ENCODE assay signal across 17 cellular contexts in the genomic region with DNA sequence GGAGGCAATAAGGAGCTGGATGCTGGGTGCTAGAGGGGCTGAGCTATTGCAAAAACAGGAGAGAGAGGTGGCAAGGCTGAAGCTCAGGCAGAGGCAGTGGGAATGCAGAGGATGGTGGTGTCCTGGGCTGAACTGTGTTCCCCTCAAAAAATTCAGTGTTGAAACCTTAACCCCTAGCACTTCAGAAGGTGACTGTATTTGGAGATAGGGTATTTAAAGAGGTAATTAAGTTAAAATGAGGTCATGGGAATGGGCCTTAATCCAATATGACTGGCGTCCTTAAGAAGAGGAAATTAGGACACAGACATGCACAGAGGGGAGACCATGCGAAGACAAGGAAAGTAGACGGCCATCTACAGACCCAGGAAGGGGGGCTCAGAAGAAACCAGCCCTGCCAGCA. TPM values are rescaled to one million over a fixed set of nuclear protein-coding genes. Genes with fewer than 3 reads are reported as not detected.
A peak's percentile ranks its signal among the peaks of the same experiment; 100 is the strongest.
DNase-seq lines count a peak whose midpoint lies in the region; ATAC-seq, FAIRE-seq and TF ChIP-seq lines count a peak whose summit lies in the region.
"Had no signal": no experiment of that assay in that cellular context is flagged by ENCODE, and none has a peak within 500 bp of the region (broad histone marks: within the 10 kb centered on the region; RNA-seq: fewer than 3 reads in every experiment).

No MANE protein-coding gene starts in this region.

- no peak overlapping the region; a peak in 1 of 7 replicates for H3K9ac ChIP-seq in H1 (replicated peaks in 1 of 4; ENCODE audit: extremely low read depth in 1 of 4, low read depth in 3 of 4, low read length in 3 of 4)
- H3K9ac ChIP-seq: BLaER1 had no signal

- H3K4me2 ChIP-seq in H1 (ENCODE audit: insufficient read depth in 1 of 2, low read depth in 2 of 2, low read length in 2 of 2): no peak overlapping the region

- no peak for TF ChIP-seq EP300 in H1 (IDR thresholded peaks at IDR 0.05; ENCODE audit: borderline replicate concordance in 1 of 2, low read depth in 2 of 2, low read length in 2 of 2)

- H3K9me3 ChIP-seq in RWPE2 (ENCODE audit: severe bottlenecking): no peaks in the 10 kb centered on the region
- no peaks in the 10 kb centered on the region for H3K9me3 ChIP-seq in H1 (ENCODE audit: insufficient read depth in 2 of 2, low read depth in 1 of 2, low read length in 1 of 2)
- H3K9me3 ChIP-seq: BLaER1 had no signal

- 55% methylated on average over 3 of the region's 3 CpGs; no CpG with 5 or more reads in 1 of the 2 experiments for WGBS in H1 (ENCODE audit: extremely low coverage in 1 of 2, insufficient coverage in 1 of 2, insufficient read length in 1 of 2, insufficient replicate concordance in 2 of 2, low coverage in 1 of 2, low lambda C conversion rate in 2 of 2, missing lambda C conversion rate in 1 of 2), 2 experiments

- H3K27me3 ChIP-seq in RWPE2 (ENCODE audit: insufficient read depth, poor library complexity, severe bottlenecking) (no peaks in the 10 kb centered on the region), H1 (replicated peaks in 1 of 4; ENCODE audit: control insufficient read depth in 3 of 4, extremely low read depth in 1 of 4, insufficient read depth in 3 of 4, low read length in 3 of 4) (no peaks in the 10 kb centered on the region)

- no peak overlapping the region for H3K4ac ChIP-seq in H1 (replicated peaks; ENCODE audit: insufficient read length, low read depth, low read length)

- H3K4me1 ChIP-seq in RWPE2 (ENCODE audit: insufficient read depth, poor library complexity, severe bottlenecking): peaks cover 42% of the 10 kb centered on the region
- H3K4me1 ChIP-seq in H1 (replicated peaks in 1 of 4; ENCODE audit: control insufficient read depth in 3 of 4, insufficient read depth in 4 of 4, low read length in 3 of 4): peaks cover 0 to 13% (median 6%) of the 10 kb centered on the region in 4 experiments; a peak in 6 of 7 replicates

- H3K23ac ChIP-seq in H1 (ENCODE audit: insufficient read length): no peak overlapping the region

- H2BK20ac ChIP-seq in H1 (ENCODE audit: low read length): no peak overlapping the region

- no peak for FAIRE-seq in H1 (lab: Jason Lieb, UNC)
- FAIRE-seq: GM12891, K562, RCC 7860 had no signal

- H3K36me3 ChIP-seq in RWPE2 (ENCODE audit: low read depth) (no peaks in the 10 kb centered on the region), H1 (ENCODE audit: control insufficient read depth in 2 of 4, insufficient read depth in 4 of 4, low read length in 3 of 4) (no peaks in the 10 kb centered on the region)
- H3K36me3 ChIP-seq: BLaER1 had no signal

- POLR2A ChIA-PET in H1 (lab: Charles Lee; ENCODE audit: partially characterized antibody): interaction anchor here (1.0 kb wide), 1 partner anchor 17 kb away, joined by 3 read pairs; no protein-coding TSS in a partner anchor

- DNase-seq in CD1c-positive myeloid dendritic cell (ENCODE audit: extremely low spot score) (peak; percentile 30), RWPE2 (ENCODE audit: low spot score) (peak; percentile 14), H1 (ENCODE audit: low read depth in 1 of 2, low spot score in 2 of 2) (no peak), GM19240 (ENCODE audit: insufficient read length, low spot score) (no peak)
- DNase-seq in activated CD8-positive, alpha-beta memory T cell treated with anti-CD3 and anti-CD28 coated beads, Interleukin-2, amount 10 ng/mL, durations not matched to agents 7 days and 5 days: no peak
- DNase-seq in stimulated activated naive CD4-positive, alpha-beta T cell (lab: John Stamatoyannopoulos, UW): no peak
- DNase-seq: DMS53, NCI-H1048, NCI-H2171, SHP77 treated with DMSO at 0.1 percent for 48 hours had no signal

- 0 out of 2 replicates have a peak overlapping the region, but pooled peaks have one; percentile 2 for H2BK12ac ChIP-seq in H1 (ENCODE audit: low read depth, low read length)

- TF ChIP-seq RAD21 in H1 (IDR thresholded peaks at IDR 0.05 in 1 of 2, conservative IDR thresholded peaks at IDR 0.05 in 1 of 2; ENCODE audit: low read depth in 2 of 2, low read length in 2 of 2): no peak

- no peak overlapping the region for H3K18ac ChIP-seq in H1 (ENCODE audit: extremely low read depth, low read length)

- no peak overlapping the region for H2AFZ ChIP-seq in H1 (ENCODE audit: low read length)

- peak overlapping the region; percentile 37 for H3K27ac Mint-ChIP-seq in stimulated activated memory B cell treated with anti-CD40 and anti-IgM and Interleukin-4, amounts not matched to agents 10 μg/mL and 1 μg/mL and 100 μg/mL, for 72 hours
- no peak overlapping the region for H3K27ac Mint-ChIP-seq in activated CD8-positive, alpha-beta memory T cell treated with anti-CD3 and anti-CD28 coated beads, Interleukin-2, amount 10 ng/mL, durations not matched to agents 7 days and 5 days

- H3K9me3 Mint-ChIP-seq in stimulated activated memory B cell treated with anti-CD40 and anti-IgM and Interleukin-4, amounts not matched to agents 10 μg/mL and 1 μg/mL and 100 μg/mL, for 72 hours: no peaks in the 10 kb centered on the region
- H3K9me3 Mint-ChIP-seq in activated CD8-positive, alpha-beta memory T cell treated with anti-CD3 and anti-CD28 coated beads, Interleukin-2, amount 10 ng/mL, durations not matched to agents 7 days and 5 days (ENCODE audit: low read depth): no peaks in the 10 kb centered on the region

- TF ChIP-seq POLR2A in H1 (IDR thresholded peaks at IDR 0.05; ENCODE audit: control extremely low read depth in 1 of 2, low read depth in 2 of 2, low read length in 2 of 2): no peak

- CTCF ChIA-PET in H1 (lab: Charles Lee; ENCODE audit: partially characterized antibody): interaction anchor here (0.7 to 14.5 kb wide), 8 partner anchors 8 to 432 kb away, joined by 3 to 114 read pairs (median 3); no protein-coding TSS in a partner anchor
- CTCF ChIA-PET in activated CD8-positive, alpha-beta memory T cell treated with anti-CD3 and anti-CD28 coated beads, Interleukin-2, amount 10 ng/mL, durations not matched to agents 7 days and 5 days (lab: Charles Lee): interaction anchor here (1.0 to 6.1 kb wide), 3 partner anchors 10 to 15 kb away, joined by 3 to 69 read pairs (median 3); no protein-coding TSS in a partner anchor

- H4K8ac ChIP-seq in H1 (ENCODE audit: extremely low read depth, insufficient read depth, low read length): no peak overlapping the region

- H3K79me2 ChIP-seq in H1 (ENCODE audit: control insufficient read depth in 1 of 2, insufficient read depth in 2 of 2, low read length in 2 of 2): no peaks in the 10 kb centered on the region

- H4K5ac ChIP-seq in H1 (ENCODE audit: insufficient read length, low read depth, low read length): no peak overlapping the region

- no peaks in the 10 kb centered on the region for H3K23me2 ChIP-seq in H1 (ENCODE audit: low read depth, low read length)

- ATAC-seq in RWPE2 (ENCODE audit: low read depth): no peak
- no peak for ATAC-seq in stimulated activated memory B cell treated with anti-CD40 and anti-IgM and Interleukin-4, amounts not matched to agents 10 μg/mL and 1 μg/mL and 100 μg/mL, for 72 hours
- ATAC-seq in activated CD8-positive, alpha-beta memory T cell treated with anti-CD3 and anti-CD28 coated beads, Interleukin-2, amount 10 ng/mL, durations not matched to agents 7 days and 5 days: no peak
- ATAC-seq: K562 had no signal

- no peak overlapping the region for H2AK5ac ChIP-seq in H1 (ENCODE audit: low read depth, low read length)

- peaks cover 49% of the 10 kb centered on the region for H3K4me1 Mint-ChIP-seq in stimulated activated memory B cell treated with anti-CD40 and anti-IgM and Interleukin-4, amounts not matched to agents 10 μg/mL and 1 μg/mL and 100 μg/mL, for 72 hours
- peaks cover 44% of the 10 kb centered on the region for H3K4me1 Mint-ChIP-seq in activated CD8-positive, alpha-beta memory T cell treated with anti-CD3 and anti-CD28 coated beads, Interleukin-2, amount 10 ng/mL, durations not matched to agents 7 days and 5 days

- H2BK15ac ChIP-seq in H1 (ENCODE audit: low read length): no peak overlapping the region

- H2BK120ac ChIP-seq in H1 (replicated peaks; ENCODE audit: low read depth, low read length): no peak overlapping the region

- H3K4me3 Mint-ChIP-seq in stimulated activated memory B cell treated with anti-CD40 and anti-IgM and Interleukin-4, amounts not matched to agents 10 μg/mL and 1 μg/mL and 100 μg/mL, for 72 hours: no peak overlapping the region
- H3K4me3 Mint-ChIP-seq in activated CD8-positive, alpha-beta memory T cell treated with anti-CD3 and anti-CD28 coated beads, Interleukin-2, amount 10 ng/mL, durations not matched to agents 7 days and 5 days: no peak overlapping the region

- H3K27me3 Mint-ChIP-seq in stimulated activated memory B cell treated with anti-CD40 and anti-IgM and Interleukin-4, amounts not matched to agents 10 μg/mL and 1 μg/mL and 100 μg/mL, for 72 hours: peaks cover 65% of the 10 kb centered on the region
- H3K27me3 Mint-ChIP-seq in activated CD8-positive, alpha-beta memory T cell treated with anti-CD3 and anti-CD28 coated beads, Interleukin-2, amount 10 ng/mL, durations not matched to agents 7 days and 5 days: peaks cover 22% of the 10 kb centered on the region

- H3K36me3 Mint-ChIP-seq in stimulated activated memory B cell treated with anti-CD40 and anti-IgM and Interleukin-4, amounts not matched to agents 10 μg/mL and 1 μg/mL and 100 μg/mL, for 72 hours: no peaks in the 10 kb centered on the region
- no peaks in the 10 kb centered on the region for H3K36me3 Mint-ChIP-seq in activated CD8-positive, alpha-beta memory T cell treated with anti-CD3 and anti-CD28 coated beads, Interleukin-2, amount 10 ng/mL, durations not matched to agents 7 days and 5 days

- no peak overlapping the region for H4K91ac ChIP-seq in H1 (replicated peaks; ENCODE audit: insufficient read length, low read length)

- H3K56ac ChIP-seq in H1 (replicated peaks; ENCODE audit: insufficient read length, low read depth, low read length): no peak overlapping the region

- no peak for TF ChIP-seq CTCF in RWPE2 (IDR thresholded peaks at IDR 0.05; ENCODE audit: poor library complexity, severe bottlenecking)
- no peak for TF ChIP-seq CTCF in H1 (IDR thresholded peaks at IDR 0.05; ENCODE audit: control extremely low read depth in 1 of 3, insufficient read depth in 1 of 3, low read depth in 1 of 3, low read length in 3 of 3)

- no peak overlapping the region for H3K14ac ChIP-seq in H1 (ENCODE audit: insufficient read length)

- no peaks in the 10 kb centered on the region for H3K79me1 ChIP-seq in H1 (ENCODE audit: low read depth, low read length)

- no peak overlapping the region for H3K4me3 ChIP-seq in RWPE2 (ENCODE audit: severe bottlenecking)
- H3K4me3 ChIP-seq in H1 (ENCODE audit: extremely low read depth in 1 of 4, insufficient read depth in 2 of 4, low read depth in 3 of 4, low read length in 4 of 4): no peak overlapping the region
- H3K4me3 ChIP-seq: BLaER1, K562 had no signal

- no peaks in the 10 kb centered on the region for H4K20me1 ChIP-seq in H1 (replicated peaks in 1 of 2; ENCODE audit: control insufficient read depth in 1 of 2, insufficient read depth in 2 of 2, low read length in 2 of 2)

- no peak overlapping the region for H2BK5ac ChIP-seq in H1 (ENCODE audit: low read depth, low read length)

- H3K27ac ChIP-seq in RWPE2 (ENCODE audit: poor library complexity, severe bottlenecking) (peak overlapping the region; percentile 88), H1 (ENCODE audit: low read depth, low read length) (no peak overlapping the region)
- H3K27ac ChIP-seq: BLaER1 had no signal

RNA-seq across cellular contexts. Expression of a gene that starts 11.5 kb away (rescaled TPM):
- 1.7 and 2.2 TPM in 2 replicates for total RNA-seq in H1 (2021; fragmentation: NEBNext Ultra II Directional; extraction: Animal tissue kit (Norgen Biotek cat#: 25700))
- polyA plus RNA-seq in H1 (2011; rRNA removed): 1.5 and 1.6 TPM in 2 replicates
- polyA plus RNA-seq in H1 (2011; cell fraction: cytosol; rRNA removed): 0.90 TPM
- polyA plus RNA-seq in H1 (2011; cell fraction: nucleus; rRNA removed): 2.0 TPM
- 1.2 to 2.2 TPM (median 2.1 TPM) in 4 replicates for polyA plus RNA-seq in H1 (2012, experiment 1 of 2)
- polyA plus RNA-seq in H1 (2012, experiment 2 of 2): 1.7 TPM
- 8.6 TPM for polyA plus RNA-seq in H1 (2013, experiment 1 of 2)
- 8.2 TPM for polyA plus RNA-seq in H1 (2013, experiment 2 of 2)
- polyA minus RNA-seq in H1 (2011; rRNA and poly(A)+ RNA removed): 0.37 and 0.38 TPM in 2 replicates
- polyA minus RNA-seq in H1 (2011; cell fraction: cytosol; rRNA and poly(A)+ RNA removed): 0.44 TPM
- 0.80 TPM for polyA minus RNA-seq in H1 (2011; cell fraction: nucleus; rRNA and poly(A)+ RNA removed)
- under 1 TPM in 1 of 2 experiments, not detected in 1; 0.30 TPM for total RNA-seq in activated CD8-positive, alpha-beta memory T cell treated with anti-CD3 and anti-CD28 coated beads, Interleukin-2, amount 10 ng/mL, durations not matched to agents 7 days and 5 days
- total RNA-seq: G401, K562, NCI-H460 had no signal

RNA-seq across cellular contexts. Expression of a gene that starts 25.2 kb away (rescaled TPM):
- total RNA-seq in H1 (2021; fragmentation: NEBNext Ultra II Directional; extraction: Animal tissue kit (Norgen Biotek cat#: 25700)): 14.6 and 15.9 TPM in 2 replicates
- polyA plus RNA-seq in H1 (2011; rRNA removed): 12.4 and 17.1 TPM in 2 replicates
- 9.0 TPM for polyA plus RNA-seq in H1 (2011; cell fraction: cytosol; rRNA removed)
- 36.3 TPM for polyA plus RNA-seq in H1 (2011; cell fraction: nucleus; rRNA removed)
- 7.6 to 12.8 TPM (median 11.8 TPM) in 4 replicates for polyA plus RNA-seq in H1 (2012, experiment 1 of 2)
- 8.5 TPM for polyA plus RNA-seq in H1 (2012, experiment 2 of 2)
- polyA plus RNA-seq in H1 (2013, experiment 1 of 2): 10.1 TPM
- polyA plus RNA-seq in H1 (2013, experiment 2 of 2): 8.8 TPM
- 11.4 and 15.8 TPM in 2 replicates for polyA minus RNA-seq in H1 (2011; rRNA and poly(A)+ RNA removed)
- 11.1 TPM for polyA minus RNA-seq in H1 (2011; cell fraction: cytosol; rRNA and poly(A)+ RNA removed)
- polyA minus RNA-seq in H1 (2011; cell fraction: nucleus; rRNA and poly(A)+ RNA removed): 31.5 TPM
- 10 to 100 TPM; 39.4 to 40.6 TPM for total RNA-seq in activated CD8-positive, alpha-beta memory T cell treated with anti-CD3 and anti-CD28 coated beads, Interleukin-2, amount 10 ng/mL, durations not matched to agents 7 days and 5 days

RNA-seq across cellular contexts. Expression of a gene that starts 31.8 kb away (rescaled TPM):
- 5.9 and 7.3 TPM in 2 replicates for total RNA-seq in H1 (2021; fragmentation: NEBNext Ultra II Directional; extraction: Animal tissue kit (Norgen Biotek cat#: 25700))
- 1.9 and 2.8 TPM in 2 replicates for polyA plus RNA-seq in H1 (2011; rRNA removed)
- polyA plus RNA-seq in H1 (2011; cell fraction: cytosol; rRNA removed): 3.4 TPM
- polyA plus RNA-seq in H1 (2011; cell fraction: nucleus; rRNA removed): 10.2 TPM
- polyA plus RNA-seq in H1 (2012, experiment 1 of 2): 6.1 to 14.6 TPM (median 10.7 TPM) in 4 replicates
- polyA plus RNA-seq in H1 (2012, experiment 2 of 2): 14.4 TPM
- polyA plus RNA-seq in H1 (2013, experiment 1 of 2): 13.0 TPM
- polyA plus RNA-seq in H1 (2013, experiment 2 of 2): 12.6 TPM
- polyA minus RNA-seq in H1 (2011; rRNA and poly(A)+ RNA removed): 2.0 TPM in 2 replicates
- polyA minus RNA-seq in H1 (2011; cell fraction: cytosol; rRNA and poly(A)+ RNA removed): not detected
- polyA minus RNA-seq in H1 (2011; cell fraction: nucleus; rRNA and poly(A)+ RNA removed): 5.2 TPM
- total RNA-seq in activated CD8-positive, alpha-beta memory T cell treated with anti-CD3 and anti-CD28 coated beads, Interleukin-2, amount 10 ng/mL, durations not matched to agents 7 days and 5 days: 1 to 10 TPM; 1.7 to 2.0 TPM
- total RNA-seq: NCI-H460 had no signal

Comparison
In these comparisons a context has a peak if more than half of its experiments do, and no peak if none do; other contexts are left out.
1. DNase-seq: peak in CD1c-positive myeloid dendritic cell (single experiment) and RWPE2 (single experiment); none in H1 (0 of 2), activated CD8-positive, alpha-beta memory T cell treated with anti-CD3 and anti-CD28 coated beads, Interleukin-2, amount 10 ng/mL, durations not matched to agents 7 days and 5 days (single experiment), stimulated activated naive CD4-positive, alpha-beta T cell (0 of 6) and GM19240 (single experiment).